In genomic region chr7:121755286-121755685, GRCh38 we compare ENCODE assay signal across 2 cellular contexts.
TF ChIP-seq lines count a peak whose summit lies in the region.

No MANE protein-coding gene starts in this region.

TF ChIP-seq in SK-N-SH, 30 proteins besides CTCF, POLR2A, EP300 and RAD21:
- TF ChIP-seq REST (IDR thresholded peaks at IDR 0.05; ENCODE audit: low read depth, low read length) (peak; percentile 85), CHD2 (IDR thresholded peaks at IDR 0.05; ENCODE audit: low read length, partially characterized antibody) (no peak)

TF ChIP-seq in SK-N-SH treated with all-trans-retinoic acid at 6 μM for 48 hours, 23 proteins besides CTCF, POLR2A, EP300 and RAD21 (continued from another document):
- no peak for TF ChIP-seq CSRNP3 (CRISPR knock-in tag; IDR thresholded peaks at IDR 0.05)
- no peak for TF ChIP-seq TSHZ2 (CRISPR knock-in tag; IDR thresholded peaks at IDR 0.05)
- no peak for TF ChIP-seq ARNTL (CRISPR knock-in tag; IDR thresholded peaks at IDR 0.05; ENCODE audit: borderline replicate concordance, low read depth)
- TF ChIP-seq OSR1 (CRISPR knock-in tag; IDR thresholded peaks at IDR 0.05), result no peak
- TF ChIP-seq ZC3H10 (CRISPR knock-in tag; IDR thresholded peaks at IDR 0.05), result no peak
- no peak for TF ChIP-seq ZNF8 (CRISPR knock-in tag; IDR thresholded peaks at IDR 0.05)
- no peak for TF ChIP-seq TOX (CRISPR knock-in tag; IDR thresholded peaks at IDR 0.05; ENCODE audit: borderline replicate concordance)
- no peak for TF ChIP-seq GLIS3 (CRISPR knock-in tag; IDR thresholded peaks at IDR 0.05)
- TF ChIP-seq BACH2 (CRISPR knock-in tag; IDR thresholded peaks at IDR 0.05; ENCODE audit: borderline replicate concordance), result no peak
- no peak for TF ChIP-seq CSDC2 (CRISPR knock-in tag; IDR thresholded peaks at IDR 0.05)
- TF ChIP-seq ESRRG (CRISPR knock-in tag; IDR thresholded peaks at IDR 0.05), result no peak
- no peak for TF ChIP-seq RARB (CRISPR knock-in tag; IDR thresholded peaks at IDR 0.05)
